ENCODE assay signal across 1 cellular context in the genomic region with DNA sequence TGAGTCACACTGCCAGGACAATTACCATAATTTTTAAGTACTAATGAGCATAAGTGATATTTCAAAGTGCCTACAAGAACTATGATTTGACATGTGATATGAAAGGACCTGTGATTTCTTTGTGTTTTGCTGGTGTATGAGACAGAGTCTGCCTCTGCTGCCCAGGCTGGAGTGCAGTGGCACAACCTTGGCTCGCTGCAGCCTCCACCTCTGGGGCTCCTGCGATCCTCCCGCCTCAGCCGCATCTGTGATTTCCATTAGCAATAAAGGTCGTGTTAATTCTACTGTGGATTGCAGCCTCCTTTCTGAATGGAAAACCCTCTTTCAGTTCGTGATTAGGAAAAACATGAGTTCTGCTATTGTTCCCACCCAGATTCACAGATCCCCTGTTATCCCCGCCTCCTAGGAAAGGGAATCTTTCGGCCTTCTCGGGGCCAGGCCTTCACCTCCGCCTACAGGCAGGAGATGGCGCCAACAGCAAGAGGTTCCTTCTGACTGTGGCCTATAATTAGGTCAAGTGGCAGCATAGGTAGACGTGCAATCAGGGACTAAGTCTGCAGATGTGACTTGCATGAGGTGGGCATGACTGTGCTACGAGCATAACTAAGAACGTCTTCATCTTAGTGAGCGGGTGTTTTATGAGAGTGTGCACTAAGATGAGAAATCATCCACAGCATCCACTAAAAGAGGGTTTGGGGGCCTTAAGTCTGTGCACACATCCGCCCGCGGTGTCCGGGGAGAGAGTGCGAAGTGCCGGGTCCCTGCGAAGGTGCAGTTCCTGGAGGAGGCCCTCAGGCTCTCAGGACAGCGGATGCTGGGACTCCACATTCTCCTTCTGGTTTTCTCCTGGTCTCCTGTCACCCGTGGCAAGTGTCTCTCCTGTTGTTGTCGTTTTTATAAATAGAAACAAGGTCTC.
TF ChIP-seq lines count a peak whose summit lies in the region.

No MANE protein-coding gene starts in this region.

TF ChIP-seq in HEK293, 187 proteins besides CTCF, POLR2A, EP300 and RAD21 (continued from another document and continues in another):
- TF ChIP-seq ZNF341 (tag by site-specific recombination; IDR thresholded peaks at IDR 0.05; ENCODE audit: low read depth) (no peak), ZNF292 (tag by site-specific recombination; IDR thresholded peaks at IDR 0.05; ENCODE audit: borderline replicate concordance, low read depth) (no peak), SP7 (tag by site-specific recombination; IDR thresholded peaks at IDR 0.05) (peak; percentile 90), ZNF701 (tag by site-specific recombination; IDR thresholded peaks at IDR 0.05) (no peak), ZNF404 (tag by site-specific recombination; IDR thresholded peaks at IDR 0.05) (no peak), SCRT1 (tag by site-specific recombination; IDR thresholded peaks at IDR 0.05; ENCODE audit: borderline replicate concordance) (no peak), HOXA7 (CRISPR knock-in tag; IDR thresholded peaks at IDR 0.05; ENCODE audit: borderline replicate concordance) (no peak), ZSCAN5A (tag by site-specific recombination; IDR thresholded peaks at IDR 0.05) (no peak), GLIS2 (tag by site-specific recombination; IDR thresholded peaks at IDR 0.05) (no peak), ZNF354C (tag by site-specific recombination; IDR thresholded peaks at IDR 0.05; ENCODE audit: borderline replicate concordance, low read depth) (no peak), ZNF530 (tag by site-specific recombination; IDR thresholded peaks at IDR 0.05; ENCODE audit: low read depth) (no peak), MEIS1 (CRISPR knock-in tag; IDR thresholded peaks at IDR 0.05; ENCODE audit: borderline replicate concordance) (no peak), ZNF23 (tag by site-specific recombination; IDR thresholded peaks at IDR 0.05; ENCODE audit: borderline replicate concordance) (no peak), ZNF658 (tag by site-specific recombination; IDR thresholded peaks at IDR 0.05) (no peak), PRDM2 (tag by site-specific recombination; IDR thresholded peaks at IDR 0.05; ENCODE audit: borderline replicate concordance) (no peak), ZNF610 (tag by site-specific recombination; IDR thresholded peaks at IDR 0.05; ENCODE audit: borderline replicate concordance) (no peak), FEZF1 (tag by site-specific recombination; IDR thresholded peaks at IDR 0.05) (no peak), MZF1 (tag by site-specific recombination; IDR thresholded peaks at IDR 0.05; ENCODE audit: borderline replicate concordance) (0 out of 2 replicates have a peak, but pooled peaks have one; percentile 22), KLF16 (tag by site-specific recombination; IDR thresholded peaks at IDR 0.05) (no peak), ZEB2 (tag by site-specific recombination; IDR thresholded peaks at IDR 0.05) (0 out of 2 replicates have a peak, but pooled peaks have one; percentile 46), ZNF600 (tag by site-specific recombination; IDR thresholded peaks at IDR 0.05) (0 out of 2 replicates have a peak, but pooled peaks have one; percentile 59), SP3 (tag by site-specific recombination; IDR thresholded peaks at IDR 0.05) (0 out of 2 replicates have a peak, but pooled peaks have one; percentile 28), ZNF133 (tag by site-specific recombination; IDR thresholded peaks at IDR 0.05) (no peak), ZNF433 (tag by site-specific recombination; IDR thresholded peaks at IDR 0.05; ENCODE audit: low read depth) (no peak), ZNF629 (tag by site-specific recombination; IDR thresholded peaks at IDR 0.05) (0 out of 2 replicates have a peak, but pooled peaks have one; percentile 34), ZNF266 (tag by site-specific recombination; IDR thresholded peaks at IDR 0.05; ENCODE audit: low read depth) (no peak), ZBTB17 (tag by site-specific recombination; IDR thresholded peaks at IDR 0.05) (peak; percentile 86), ZBTB8A (tag by site-specific recombination; IDR thresholded peaks at IDR 0.05) (peak; percentile 18; the same call in 1 of the 2 replicates), ZNF654 (tag by site-specific recombination; IDR thresholded peaks at IDR 0.05; ENCODE audit: low read depth) (peak; percentile 91), IKZF3 (tag by site-specific recombination; IDR thresholded peaks at IDR 0.05) (peak; percentile 42; the same call in 1 of the 2 replicates), ZNF561 (tag by site-specific recombination; IDR thresholded peaks at IDR 0.05; ENCODE audit: borderline replicate concordance) (peak; percentile 99), ZXDB (tag by site-specific recombination; IDR thresholded peaks at IDR 0.05) (peak; percentile 53; the same call in 1 of the 2 replicates), ZNF560 (tag by site-specific recombination; IDR thresholded peaks at IDR 0.05; ENCODE audit: borderline replicate concordance) (no peak), ATF2 (tag by site-specific recombination; IDR thresholded peaks at IDR 0.05; ENCODE audit: low read depth) (no peak), GFI1B (tag by site-specific recombination; IDR thresholded peaks at IDR 0.05) (no peak), ZNF155 (tag by site-specific recombination; IDR thresholded peaks at IDR 0.05) (no peak), ZNF645 (tag by site-specific recombination; IDR thresholded peaks at IDR 0.05) (no peak), ZNF239 (tag by site-specific recombination; IDR thresholded peaks at IDR 0.05) (no peak), ZNF558 (tag by site-specific recombination; IDR thresholded peaks at IDR 0.05) (no peak), ZNF549 (tag by site-specific recombination; IDR thresholded peaks at IDR 0.05) (no peak), BCL11B (tag by site-specific recombination; IDR thresholded peaks at IDR 0.05; ENCODE audit: low read depth) (no peak), ZBTB49 (tag by site-specific recombination; IDR thresholded peaks at IDR 0.05; ENCODE audit: low read depth) (no peak)
- TF ChIP-seq, protein P1, sequence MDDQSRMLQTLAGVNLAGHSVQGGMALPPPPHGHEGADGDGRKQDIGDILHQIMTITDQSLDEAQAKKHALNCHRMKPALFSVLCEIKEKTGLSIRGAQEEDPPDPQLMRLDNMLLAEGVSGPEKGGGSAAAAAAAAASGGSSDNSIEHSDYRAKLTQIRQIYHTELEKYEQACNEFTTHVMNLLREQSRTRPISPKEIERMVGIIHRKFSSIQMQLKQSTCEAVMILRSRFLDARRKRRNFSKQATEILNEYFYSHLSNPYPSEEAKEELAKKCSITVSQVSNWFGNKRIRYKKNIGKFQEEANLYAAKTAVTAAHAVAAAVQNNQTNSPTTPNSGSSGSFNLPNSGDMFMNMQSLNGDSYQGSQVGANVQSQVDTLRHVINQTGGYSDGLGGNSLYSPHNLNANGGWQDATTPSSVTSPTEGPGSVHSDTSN (CRISPR knock-in tag; IDR thresholded peaks at IDR 0.05), result no peak
- TF ChIP-seq, protein P2, sequence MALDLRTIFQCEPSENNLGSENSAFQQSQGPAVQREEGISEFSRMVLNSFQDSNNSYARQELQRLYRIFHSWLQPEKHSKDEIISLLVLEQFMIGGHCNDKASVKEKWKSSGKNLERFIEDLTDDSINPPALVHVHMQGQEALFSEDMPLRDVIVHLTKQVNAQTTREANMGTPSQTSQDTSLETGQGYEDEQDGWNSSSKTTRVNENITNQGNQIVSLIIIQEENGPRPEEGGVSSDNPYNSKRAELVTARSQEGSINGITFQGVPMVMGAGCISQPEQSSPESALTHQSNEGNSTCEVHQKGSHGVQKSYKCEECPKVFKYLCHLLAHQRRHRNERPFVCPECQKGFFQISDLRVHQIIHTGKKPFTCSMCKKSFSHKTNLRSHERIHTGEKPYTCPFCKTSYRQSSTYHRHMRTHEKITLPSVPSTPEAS (tag by site-specific recombination; IDR thresholded peaks at IDR 0.05), result no peak
